Comparison of ENCODE assay signal across 15 cellular contexts in the genomic region with DNA sequence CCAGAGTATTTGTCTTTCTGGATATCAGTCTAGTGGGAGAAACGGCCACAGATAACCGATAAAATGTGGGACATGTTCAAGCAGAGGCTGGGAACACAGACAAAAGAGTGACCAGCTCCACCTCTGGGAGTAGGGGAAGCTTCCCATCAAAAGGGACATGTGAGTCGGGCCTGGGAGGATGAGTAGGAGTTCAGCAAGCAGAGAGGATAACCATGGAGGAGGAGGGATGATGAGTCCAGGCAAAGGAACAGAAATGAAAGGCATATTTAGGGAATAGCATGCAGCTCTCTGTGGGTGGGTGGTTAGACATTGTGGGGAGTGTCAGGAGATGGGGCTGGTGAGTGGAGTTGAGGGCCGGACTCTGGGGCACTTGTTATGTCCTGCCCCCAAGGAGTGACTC.
DNase-seq lines count a peak whose midpoint lies in the region; ATAC-seq and TF ChIP-seq lines count a peak whose summit lies in the region.
"Had no signal": no experiment of that assay in that cellular context is flagged by ENCODE, and none has a peak within 500 bp of the region (broad histone marks: within the 10 kb centered on the region; RNA-seq: fewer than 3 reads in every experiment).

No MANE protein-coding gene starts in this region.

- ATAC-seq in activated naive CD4-positive, alpha-beta T cell treated with anti-CD3 and anti-CD28 coated beads, Interleukin-2, amount 50 U/mL, for 72 hours = no peak
- ATAC-seq in GM21786 (IDR thresholded peaks at IDR 0.05; ENCODE audit: unreplicated experiment) (no peak), HG02938 (IDR thresholded peaks at IDR 0.05; ENCODE audit: unreplicated experiment) (no peak)
- ATAC-seq: left colon; natural killer cell treated with Interleukin-12 subunit alpha and Interleukin-12 subunit beta and Interleukin-15 and Interleukin-18, amount 100 ng/mL, for 72 hours; upper lobe of right lung had no signal

- no peak for TF ChIP-seq POLR2A in transverse colon (IDR thresholded peaks at IDR 0.05)

- H3K4me3 Mint-ChIP-seq in activated naive CD4-positive, alpha-beta T cell treated with anti-CD3 and anti-CD28 coated beads, Interleukin-2, amount 50 U/mL, for 24 hours = no peak overlapping the region
- H3K4me3 Mint-ChIP-seq in nephron progenitor cell = no peak overlapping the region
- H3K4me3 Mint-ChIP-seq: natural killer cell treated with Interleukin-12 subunit alpha and Interleukin-12 subunit beta and Interleukin-15 and Interleukin-18, amount 100 ng/mL, for 72 hours had no signal

- 87 to 93% methylated on average over 3 to 4 of the region's 4 CpGs for WGBS in transverse colon (ENCODE audit: low coverage in 1 of 2), 2 donors

- DNase-seq in activated naive CD4-positive, alpha-beta T cell treated with anti-CD3 and anti-CD28 coated beads, Interleukin-2, amount 50 U/mL, for 72 hours (ENCODE audit: low spot score in 2 of 2) = no peak
- no peak for DNase-seq in coronary artery (ENCODE audit: low spot score)
- no peak for DNase-seq in nephron progenitor cell
- DNase-seq in transverse colon = no peak
- DNase-seq in superior temporal gyrus (ENCODE audit: extremely low spot score) = no peak
- DNase-seq: activated CD4-positive, alpha-beta T cell treated with anti-CD3 and anti-CD28 coated beads, Interleukin-2, amount 50 U/mL, for 48 hours; left colon; NCI-H187; NCI-H524 treated with DMSO at 0.1 percent for 48 hours; stimulated activated CD4-positive, alpha-beta T cell treated with anti-CD3 and anti-CD28 coated beads, Interleukin-1b, Interleukin-23, amount 100 ng/mL, for 48 hours; upper lobe of right lung had no signal

- TF ChIP-seq CTCF in coronary artery (IDR thresholded peaks at IDR 0.05) (no peak), nephron progenitor cell (IDR thresholded peaks at IDR 0.05) (no peak), transverse colon (IDR thresholded peaks at IDR 0.05) (no peak)

- no peaks in the 10 kb centered on the region for H3K4me1 Mint-ChIP-seq in activated naive CD4-positive, alpha-beta T cell treated with anti-CD3 and anti-CD28 coated beads, Interleukin-2, amount 50 U/mL, for 24 hours
- peaks cover 30% of the 10 kb centered on the region for H3K4me1 Mint-ChIP-seq in nephron progenitor cell

- peak overlapping the region; percentile 90 to 95 for H3K27ac ChIP-seq in coronary artery
- H3K27ac ChIP-seq in transverse colon = peak overlapping the region; percentile 87 to 95 (median 94)

- no peaks in the 10 kb centered on the region for H3K27me3 Mint-ChIP-seq in activated naive CD4-positive, alpha-beta T cell treated with anti-CD3 and anti-CD28 coated beads, Interleukin-2, amount 50 U/mL, for 24 hours
- H3K27me3 Mint-ChIP-seq in nephron progenitor cell (ENCODE audit: low read depth, poor library complexity) = no peaks in the 10 kb centered on the region
- H3K27me3 Mint-ChIP-seq: natural killer cell treated with Interleukin-12 subunit alpha and Interleukin-12 subunit beta and Interleukin-15 and Interleukin-18, amount 100 ng/mL, for 72 hours had no signal

- H3K9me3 ChIP-seq in transverse colon = no peaks in the 10 kb centered on the region
- H3K9me3 ChIP-seq: upper lobe of right lung had no signal

- no peaks in the 10 kb centered on the region for H3K27me3 ChIP-seq in transverse colon
- H3K27me3 ChIP-seq: upper lobe of right lung had no signal

- no peak overlapping the region for H3K4me3 ChIP-seq in coronary artery
- no peak overlapping the region for H3K4me3 ChIP-seq in transverse colon
- H3K4me3 ChIP-seq: upper lobe of right lung had no signal

- peak overlapping the region; percentile 1 for H3K27ac Mint-ChIP-seq in activated naive CD4-positive, alpha-beta T cell treated with anti-CD3 and anti-CD28 coated beads, Interleukin-2, amount 50 U/mL, for 24 hours
- H3K27ac Mint-ChIP-seq in activated naive CD4-positive, alpha-beta T cell treated with anti-CD3 and anti-CD28 coated beads, Interleukin-2, amount 50 U/mL, for 72 hours = no peak overlapping the region
- peak overlapping the region; percentile 91 for H3K27ac Mint-ChIP-seq in nephron progenitor cell

- peaks cover 3% of the 10 kb centered on the region for H3K36me3 Mint-ChIP-seq in activated naive CD4-positive, alpha-beta T cell treated with anti-CD3 and anti-CD28 coated beads, Interleukin-2, amount 50 U/mL, for 24 hours
- no peaks in the 10 kb centered on the region for H3K36me3 Mint-ChIP-seq in activated naive CD4-positive, alpha-beta T cell treated with anti-CD3 and anti-CD28 coated beads, Interleukin-2, amount 50 U/mL, for 72 hours
- peaks cover 22% of the 10 kb centered on the region for H3K36me3 Mint-ChIP-seq in nephron progenitor cell (ENCODE audit: low read depth)
- H3K36me3 Mint-ChIP-seq: natural killer cell treated with Interleukin-12 subunit alpha and Interleukin-12 subunit beta and Interleukin-15 and Interleukin-18, amount 100 ng/mL, for 72 hours had no signal

- peaks cover 0 to 3% (median under 1%) of the 10 kb centered on the region in 4 donors for H3K36me3 ChIP-seq in transverse colon

- no peak for TF ChIP-seq EP300 in transverse colon (IDR thresholded peaks at IDR 0.05; ENCODE audit: low read depth)

- peaks cover 13 to 34% (median 26%) of the 10 kb centered on the region in 4 donors for H3K4me1 ChIP-seq in transverse colon

- no peaks in the 10 kb centered on the region for H3K9me3 Mint-ChIP-seq in activated naive CD4-positive, alpha-beta T cell treated with anti-CD3 and anti-CD28 coated beads, Interleukin-2, amount 50 U/mL, for 24 hours
- no peaks in the 10 kb centered on the region for H3K9me3 Mint-ChIP-seq in activated naive CD4-positive, alpha-beta T cell treated with anti-CD3 and anti-CD28 coated beads, Interleukin-2, amount 50 U/mL, for 72 hours
- H3K9me3 Mint-ChIP-seq in nephron progenitor cell = no peaks in the 10 kb centered on the region
- H3K9me3 Mint-ChIP-seq: natural killer cell treated with Interleukin-12 subunit alpha and Interleukin-12 subunit beta and Interleukin-15 and Interleukin-18, amount 100 ng/mL, for 72 hours had no signal

- intact Hi-C loops in transverse colon (cut with DNase I; ENCODE audit: low total_unique reads) = no loop called here

- in situ Hi-C loops in transverse colon (cut with MboI; ENCODE audit: low pct_ligation_motif_present in 1 of 4, low pct_unique_long_range_greater_than_20kb in 1 of 4, low sequenced_read_pairs in 3 of 4) = no loop called here

Comparison
In these comparisons a context has a peak if more than half of its experiments do, and no peak if none do; other contexts are left out.
1. H3K27ac Mint-ChIP-seq: peak in activated naive CD4-positive, alpha-beta T cell treated with anti-CD3 and anti-CD28 coated beads, Interleukin-2, amount 50 U/mL, for 24 hours (single experiment) and nephron progenitor cell (single experiment); none in activated naive CD4-positive, alpha-beta T cell treated with anti-CD3 and anti-CD28 coated beads, Interleukin-2, amount 50 U/mL, for 72 hours (0 of 2).